11 cellular contexts compared by ENCODE assay signal in the genomic region with DNA sequence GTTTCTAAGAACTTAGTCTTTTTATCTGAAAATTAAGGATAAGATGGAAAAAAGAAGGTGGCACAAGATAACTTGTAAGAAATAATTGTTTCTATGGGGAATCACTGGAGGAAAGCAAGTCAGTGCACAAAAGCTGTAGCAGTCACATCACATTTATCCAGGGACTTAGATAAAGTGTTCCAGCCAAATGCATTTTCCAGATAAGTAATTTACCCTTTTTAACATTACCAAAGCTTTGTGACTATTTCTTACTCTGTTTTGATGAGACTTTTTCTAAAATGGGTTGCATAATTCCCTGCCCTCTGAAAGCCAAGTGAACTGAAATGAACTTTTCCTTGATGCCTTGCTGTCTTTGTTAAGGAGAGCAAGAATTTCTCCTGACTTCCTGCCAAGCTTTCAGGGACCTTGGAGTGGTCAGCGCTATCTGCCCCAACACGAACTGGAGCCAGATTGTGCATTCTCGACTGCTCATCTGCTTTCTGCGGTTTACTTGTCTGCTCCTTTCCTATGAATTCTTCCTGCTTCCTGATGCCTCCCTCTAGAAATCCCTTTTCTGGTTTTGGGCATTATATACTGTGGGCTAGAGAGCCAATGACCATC. TPM values are rescaled to one million over a fixed set of nuclear protein-coding genes. Genes with fewer than 3 reads are reported as not detected.
DNase-seq lines count a peak whose midpoint lies in the region; ATAC-seq and TF ChIP-seq lines count a peak whose summit lies in the region.
"Had no signal": no experiment of that assay in that cellular context is flagged by ENCODE, and none has a peak within 500 bp of the region (broad histone marks: within the 10 kb centered on the region; RNA-seq: fewer than 3 reads in every experiment).

No MANE protein-coding gene starts in this region.

- H3K36me3 Mint-ChIP-seq in H9 (ENCODE audit: insufficient read depth in 1 of 3, low read depth in 3 of 3) (peaks cover 3 to 7% (median 7%) of the 10 kb centered on the region in 3 experiments), T-helper 17 cell (ENCODE audit: low read depth) (peaks cover 2% of the 10 kb centered on the region)

- H3K27ac Mint-ChIP-seq in H9 (peak overlapping the region; percentile 32 to 55 (median 48); a peak in 5 of 7 replicates), T-helper 17 cell (no peak overlapping the region)

- no peaks in the 10 kb centered on the region for H3K23me2 ChIP-seq in H9 (ENCODE audit: insufficient read length, low read depth, low read length, poor library complexity, severe bottlenecking)

- H4K8ac ChIP-seq in H9 (replicated peaks; ENCODE audit: insufficient read length, low read depth, low read length) = no peak overlapping the region

- no peak overlapping the region for H2AFZ ChIP-seq in H9 (ENCODE audit: low read length)

- no peak overlapping the region for H2BK5ac ChIP-seq in H9 (ENCODE audit: insufficient read length, low read length)

- no peak for TF ChIP-seq CTCF in H9 (conservative IDR thresholded peaks at IDR 0.05)
- TF ChIP-seq CTCF in left ventricle myocardium inferior (IDR thresholded peaks at IDR 0.05; ENCODE audit: borderline replicate concordance) = no peak
- TF ChIP-seq CTCF in uterus (IDR thresholded peaks at IDR 0.05) = no peak
- TF ChIP-seq CTCF in Peyer's patch (IDR thresholded peaks at IDR 0.05) = no peak

- H3K4me3 ChIP-seq in left ventricle myocardium inferior (no peak overlapping the region), skeletal muscle satellite cell (ENCODE audit: low read length) (peak overlapping the region; percentile 9), uterus (no peak overlapping the region), Peyer's patch (no peak overlapping the region)
- H3K4me3 ChIP-seq: SK-N-MC had no signal

- H2BK20ac ChIP-seq in H9 (ENCODE audit: low read depth, low read length, poor library complexity, severe bottlenecking) = no peak overlapping the region

- H3K79me1 ChIP-seq in H9 (ENCODE audit: insufficient read depth, low read depth, low read length, poor library complexity, severe bottlenecking) = no peaks in the 10 kb centered on the region

- H3K56ac ChIP-seq in H9 (ENCODE audit: insufficient read length, low read depth, low read length) = no peak overlapping the region

- no peak overlapping the region for H2BK120ac ChIP-seq in H9 (ENCODE audit: low read depth, low read length, poor library complexity, severe bottlenecking)

- no peaks in the 10 kb centered on the region for H3K79me2 ChIP-seq in H9 (ENCODE audit: insufficient read depth, low read length)

- H2BK12ac ChIP-seq in H9 (ENCODE audit: insufficient read length, low read depth, low read length) = no peak overlapping the region

- peaks cover 0 to 3% of the 10 kb centered on the region in 2 experiments; a peak in 2 of 5 replicates for H3K9me3 Mint-ChIP-seq in H9

- no peak overlapping the region for H2BK15ac ChIP-seq in H9 (ENCODE audit: low read depth, low read length)

- no peak overlapping the region for H3K9ac ChIP-seq in H9 (ENCODE audit: extremely low read depth, insufficient read length, low read length)
- no peak overlapping the region for H3K9ac ChIP-seq in skeletal muscle satellite cell (ENCODE audit: low read depth, low read length)

- H4K20me1 ChIP-seq in H9 (ENCODE audit: control insufficient read depth, insufficient read depth, insufficient read length) = no peaks in the 10 kb centered on the region

- no peak overlapping the region for H3K18ac ChIP-seq in H9 (ENCODE audit: insufficient read length, low read depth, low read length)

- no peak overlapping the region for H3T11ph ChIP-seq in H9 (ENCODE audit: low read length)

- H3K4me1 Mint-ChIP-seq in H9 (peaks cover 35 to 41% of the 10 kb centered on the region in 2 experiments), T-helper 17 cell (peaks cover 14% of the 10 kb centered on the region)

- TF ChIP-seq POLR2A in uterus (IDR thresholded peaks at IDR 0.05) (no peak), Peyer's patch (IDR thresholded peaks at IDR 0.05) (no peak)

- no peak overlapping the region for H2AK5ac ChIP-seq in H9 (ENCODE audit: insufficient read length, low read length)

- WGBS in H9 (ENCODE audit: extremely low coverage, insufficient read length, low lambda C conversion rate) = no CpG with 5 or more reads among the region's 4 CpGs

- H3K14ac ChIP-seq in H9 (ENCODE audit: insufficient read depth, low read length) = no peak overlapping the region

- DNase-seq in H9 (no peak), amniotic epithelial cell (ENCODE audit: low read depth) (peak; percentile 99), left ventricle myocardium inferior (no peak), uterus (no peak), T-helper 17 cell (no peak), Peyer's patch (no peak)
- DNase-seq: NCI-H2081; stimulated activated CD4-positive, alpha-beta T cell treated with anti-CD3 and anti-CD28 coated beads, Interleukin-4, amount 100 ng/mL, for 24 hours had no signal

- H4K5ac ChIP-seq in H9 (ENCODE audit: insufficient read length, low read depth, low read length) = no peak overlapping the region

- H4K91ac ChIP-seq in H9 (ENCODE audit: insufficient read length, low read depth, low read length) = no peak overlapping the region

- H3K36me3 ChIP-seq in left ventricle myocardium inferior = peaks cover 9% of the 10 kb centered on the region
- no peaks in the 10 kb centered on the region for H3K36me3 ChIP-seq in skeletal muscle satellite cell (ENCODE audit: insufficient read depth, low read length)
- H3K36me3 ChIP-seq in uterus = no peaks in the 10 kb centered on the region
- H3K36me3 ChIP-seq in Peyer's patch = no peaks in the 10 kb centered on the region

- intact Hi-C loops in left ventricle myocardium inferior (cut with micrococcal nuclease) = no loop called here
- intact Hi-C loops in uterus (cut with DNase I; ENCODE audit: low total_unique reads) = no loop called here

- H3K27me3 Mint-ChIP-seq in H9 (ENCODE audit: low read depth) (no peaks in the 10 kb centered on the region), T-helper 17 cell (no peaks in the 10 kb centered on the region)

- peak overlapping the region; percentile 49 for H3K27ac ChIP-seq in H9 (ENCODE audit: insufficient read length, low read depth, low read length)
- H3K27ac ChIP-seq in left ventricle myocardium inferior (replicated peaks) = peak overlapping the region; percentile 54
- H3K27ac ChIP-seq in uterus = peak overlapping the region in 1 of 2 donors; percentile 15
- H3K27ac ChIP-seq in Peyer's patch = peak overlapping the region in 2 of 4 donors; percentile 5 to 15
- H3K27ac ChIP-seq: SK-N-MC had no signal

- H3K4me3 Mint-ChIP-seq in H9 (no peak overlapping the region), T-helper 17 cell (no peak overlapping the region)

- H3K4ac ChIP-seq in H9 (ENCODE audit: low read depth, low read length) = no peak overlapping the region

- no peaks in the 10 kb centered on the region for H3K9me3 ChIP-seq in H9 (ENCODE audit: control insufficient read depth, low read depth, low read length)
- no peaks in the 10 kb centered on the region for H3K9me3 ChIP-seq in left ventricle myocardium inferior (replicated peaks)
- no peaks in the 10 kb centered on the region for H3K9me3 ChIP-seq in skeletal muscle satellite cell (replicated peaks; ENCODE audit: low read length)
- no peaks in the 10 kb centered on the region for H3K9me3 ChIP-seq in uterus
- no peaks in the 10 kb centered on the region for H3K9me3 ChIP-seq in T-helper 17 cell (ENCODE audit: control insufficient read depth, low read length, poor library complexity, severe bottlenecking)
- H3K9me3 ChIP-seq in Peyer's patch = no peaks in the 10 kb centered on the region

- H3K27me3 ChIP-seq in H9 (ENCODE audit: insufficient read depth, low read length) (no peaks in the 10 kb centered on the region), left ventricle myocardium inferior (ENCODE audit: low read depth) (no peaks in the 10 kb centered on the region), skeletal muscle satellite cell (ENCODE audit: control insufficient read depth, insufficient read depth, low read length) (no peaks in the 10 kb centered on the region), uterus (no peaks in the 10 kb centered on the region), Peyer's patch (no peaks in the 10 kb centered on the region)

- no peak for ATAC-seq in T-helper 17 cell
- ATAC-seq in HG03095 (IDR thresholded peaks at IDR 0.05; ENCODE audit: unreplicated experiment) = no peak

- H3K4me1 ChIP-seq in H9 (ENCODE audit: insufficient read depth, low read length) = no peaks in the 10 kb centered on the region; the same call in 1 of the 2 replicates
- peaks cover 31% of the 10 kb centered on the region for H3K4me1 ChIP-seq in left ventricle myocardium inferior
- peaks cover 29% of the 10 kb centered on the region for H3K4me1 ChIP-seq in skeletal muscle satellite cell (ENCODE audit: control insufficient read depth, insufficient read depth, low read length)
- H3K4me1 ChIP-seq in uterus = peaks cover 0 to under 1% of the 10 kb centered on the region in 2 donors
- H3K4me1 ChIP-seq in Peyer's patch = peaks cover 0 to 57% (median 12%) of the 10 kb centered on the region in 4 donors

- peak overlapping the region; percentile 22 for H3K4me2 ChIP-seq in H9 (ENCODE audit: insufficient read depth, insufficient read length, low read length)
- H3K4me2 ChIP-seq in skeletal muscle satellite cell (ENCODE audit: low read length) = peak overlapping the region; percentile 67

- no peak overlapping the region for H3K23ac ChIP-seq in H9 (ENCODE audit: insufficient read length, low read depth, low read length)

RNA-seq across cellular contexts. Expression of gene EIF4E3, which starts 34.9 kb away (rescaled TPM):
- total RNA-seq in H9 (2021) (12.9 and 13.1 TPM in 2 replicates), left ventricle myocardium inferior (48.9 TPM), uterus (10 to 100 TPM; 12.4 to 52.2 (median 23.0) TPM), T-helper 17 cell (10 to 100 TPM; 41.4 to 63.7 TPM), Peyer's patch (10 to 100 TPM; 20.6 to 40.8 (median 23.9) TPM)
- total RNA-seq in skeletal muscle satellite cell (2012; rRNA removed) = 1.0 and 1.5 TPM in 2 replicates
